1 cellular context compared by ENCODE assay signal in the genomic region with DNA sequence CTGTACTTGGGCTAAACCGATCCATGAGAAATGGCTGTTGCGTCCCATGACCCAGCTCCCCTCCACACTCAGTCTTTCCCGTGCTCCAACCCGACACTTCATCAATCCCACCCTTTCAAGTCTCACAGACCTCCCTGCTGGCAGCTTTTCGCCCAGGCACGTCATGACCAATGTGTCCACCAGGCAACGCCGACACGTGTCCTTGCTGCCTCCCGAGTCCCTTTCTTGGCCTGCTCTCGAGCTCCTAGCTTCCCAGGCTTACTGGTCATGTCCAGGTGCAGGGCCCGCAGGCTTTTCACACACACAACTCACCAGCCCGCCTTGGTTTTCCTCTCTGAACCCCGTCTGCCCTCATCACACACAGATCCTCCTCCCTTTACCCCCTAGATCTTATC.
TF ChIP-seq lines count a peak whose summit lies in the region.

No MANE protein-coding gene starts in this region.

TF ChIP-seq in IMR-90, 13 proteins besides CTCF, POLR2A, EP300 and RAD21:
- TF ChIP-seq CHD1 (IDR thresholded peaks at IDR 0.05; ENCODE audit: low read depth, low read length) (no peak), MAFK (IDR thresholded peaks at IDR 0.05; ENCODE audit: low read depth, low read length) (no peak), CEBPB (IDR thresholded peaks at IDR 0.05; ENCODE audit: low read depth, low read length) (no peak), SMC3 (IDR thresholded peaks at IDR 0.05; ENCODE audit: low read depth, low read length) (no peak), BHLHE40 (IDR thresholded peaks at IDR 0.05; ENCODE audit: low read depth, low read length) (no peak), FOS (IDR thresholded peaks at IDR 0.05; ENCODE audit: low read depth, low read length) (no peak), NFE2L2 (IDR thresholded peaks at IDR 0.05; ENCODE audit: low read depth, low read length) (no peak), RCOR1 (IDR thresholded peaks at IDR 0.05; ENCODE audit: insufficient replicate concordance, low read length) (no peak), MAZ (IDR thresholded peaks at IDR 0.05; ENCODE audit: borderline replicate concordance, low read depth, low read length) (no peak), MXI1 (IDR thresholded peaks at IDR 0.05; ENCODE audit: borderline replicate concordance, low read depth, low read length) (no peak), RFX5 (IDR thresholded peaks at IDR 0.05; ENCODE audit: low read depth, low read length) (no peak)
- TF ChIP-seq, protein P1, sequence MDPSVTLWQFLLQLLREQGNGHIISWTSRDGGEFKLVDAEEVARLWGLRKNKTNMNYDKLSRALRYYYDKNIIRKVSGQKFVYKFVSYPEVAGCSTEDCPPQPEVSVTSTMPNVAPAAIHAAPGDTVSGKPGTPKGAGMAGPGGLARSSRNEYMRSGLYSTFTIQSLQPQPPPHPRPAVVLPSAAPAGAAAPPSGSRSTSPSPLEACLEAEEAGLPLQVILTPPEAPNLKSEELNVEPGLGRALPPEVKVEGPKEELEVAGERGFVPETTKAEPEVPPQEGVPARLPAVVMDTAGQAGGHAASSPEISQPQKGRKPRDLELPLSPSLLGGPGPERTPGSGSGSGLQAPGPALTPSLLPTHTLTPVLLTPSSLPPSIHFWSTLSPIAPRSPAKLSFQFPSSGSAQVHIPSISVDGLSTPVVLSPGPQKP (IDR thresholded peaks at IDR 0.05; ENCODE audit: borderline replicate concordance, low read depth, low read length) = no peak
- TF ChIP-seq, protein P2, sequence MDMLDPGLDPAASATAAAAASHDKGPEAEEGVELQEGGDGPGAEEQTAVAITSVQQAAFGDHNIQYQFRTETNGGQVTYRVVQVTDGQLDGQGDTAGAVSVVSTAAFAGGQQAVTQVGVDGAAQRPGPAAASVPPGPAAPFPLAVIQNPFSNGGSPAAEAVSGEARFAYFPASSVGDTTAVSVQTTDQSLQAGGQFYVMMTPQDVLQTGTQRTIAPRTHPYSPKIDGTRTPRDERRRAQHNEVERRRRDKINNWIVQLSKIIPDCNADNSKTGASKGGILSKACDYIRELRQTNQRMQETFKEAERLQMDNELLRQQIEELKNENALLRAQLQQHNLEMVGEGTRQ (IDR thresholded peaks at IDR 0.05; ENCODE audit: low read depth, low read length) = no peak
